Comparison of ENCODE assay signal across 16 cellular contexts in genomic region chr4:24172406-24172805, GRCh38.
DNase-seq lines count a peak whose midpoint lies in the region; ATAC-seq and TF ChIP-seq lines count a peak whose summit lies in the region.
"Had no signal": no experiment of that assay in that cellular context is flagged by ENCODE, and none has a peak within 500 bp of the region (broad histone marks: within the 10 kb centered on the region; RNA-seq: fewer than 3 reads in every experiment).

No MANE protein-coding gene starts in this region.

- no peak overlapping the region for H2AFZ ChIP-seq in IMR-90 (replicated peaks; ENCODE audit: low read length, poor library complexity)

- H4K91ac ChIP-seq in IMR-90 (ENCODE audit: insufficient read depth, low read depth, low read length), result no peak overlapping the region

- H3K36me3 ChIP-seq in IMR-90 (ENCODE audit: control insufficient read depth, insufficient read depth, low read length), result no peaks in the 10 kb centered on the region
- no peaks in the 10 kb centered on the region for H3K36me3 ChIP-seq in esophagus muscularis mucosa

- ATAC-seq in IMR-90 (ENCODE audit: low read depth) (no peak), HG03025 (IDR thresholded peaks at IDR 0.05; ENCODE audit: low FRiP score, unreplicated experiment) (no peak), GM19023 (IDR thresholded peaks at IDR 0.05; ENCODE audit: unreplicated experiment) (no peak)
- ATAC-seq in effector memory CD8-positive, alpha-beta T cell (replicated peaks), result no peak

- no peak overlapping the region for H3K14ac ChIP-seq in IMR-90 (replicated peaks; ENCODE audit: low read depth, low read length)

- no peak overlapping the region for H3K4me2 ChIP-seq in IMR-90 (ENCODE audit: low read depth, low read length)

- no TSS peak for BruUV-seq in IMR-90 (replicated peaks; lab: Mats Ljungman, UMichigan)

- TF ChIP-seq POLR2A in IMR-90 (IDR thresholded peaks at IDR 0.05; ENCODE audit: low read depth, low read length) (no peak), esophagus muscularis mucosa (IDR thresholded peaks at IDR 0.05; ENCODE audit: low read depth) (no peak)

- H2AK9ac ChIP-seq in IMR-90 (replicated peaks; ENCODE audit: low read depth, low read length, poor library complexity), result no peak overlapping the region

- CTCF ChIA-PET in IMR-90 (lab: Yijun Ruan, JAX), result no interaction called here

- H4K5ac ChIP-seq in IMR-90 (ENCODE audit: low read depth, low read length), result no peak overlapping the region

- no peak overlapping the region for H3K4ac ChIP-seq in IMR-90 (ENCODE audit: low read depth, low read length)

- dilution Hi-C loops in IMR-90 (cut with HindIII; ENCODE audit: low sequenced_read_pairs, unreplicated experiment), result no loop called here

- H2AK5ac ChIP-seq in IMR-90 (ENCODE audit: low read depth, low read length), result no peak overlapping the region

- no peak for TF ChIP-seq RAD21 in IMR-90 (IDR thresholded peaks at IDR 0.05; ENCODE audit: low read length)

- H3K56ac ChIP-seq in IMR-90 (ENCODE audit: extremely low read depth, insufficient read depth, low read length), result no peak overlapping the region

- H3K27ac Mint-ChIP-seq in glutamatergic neuron (ENCODE audit: unreplicated experiment) (peak overlapping the region; percentile 7), progenitor cell of endocrine pancreas (peak overlapping the region; percentile 51)
- no peak overlapping the region for H3K27ac Mint-ChIP-seq in effector memory CD8-positive, alpha-beta T cell
- H3K27ac Mint-ChIP-seq: B cell; CD4-positive, alpha-beta T cell; HFFc6; IgD-negative memory B cell had no signal

- H3K27ac ChIP-seq in IMR-90 (ENCODE audit: insufficient read depth, low read length), result no peak overlapping the region
- no peak overlapping the region for H3K27ac ChIP-seq in esophagus muscularis mucosa (replicated peaks in 1 of 4)

- peaks cover 5% of the 10 kb centered on the region for H3K36me3 Mint-ChIP-seq in glutamatergic neuron (ENCODE audit: unreplicated experiment)
- H3K36me3 Mint-ChIP-seq in progenitor cell of endocrine pancreas (ENCODE audit: insufficient read depth), result no peaks in the 10 kb centered on the region
- H3K36me3 Mint-ChIP-seq in effector memory CD8-positive, alpha-beta T cell (ENCODE audit: insufficient read depth), result peaks cover 4% of the 10 kb centered on the region
- H3K36me3 Mint-ChIP-seq: IgD-negative memory B cell had no signal

- DNase-seq in IMR-90 (no peak), NCI-H345 (lab: John Stamatoyannopoulos, UW) (peak; percentile 39), glutamatergic neuron (no peak), progenitor cell of endocrine pancreas (ENCODE audit: low spot score, unreplicated experiment) (no peak), esophagus muscularis mucosa (ENCODE audit: extremely low spot score) (no peak)
- DNase-seq in effector memory CD8-positive, alpha-beta T cell, result no peak
- DNase-seq: C1 segment of cervical spinal cord; Calu3; CD4-positive, alpha-beta T cell; DMS 273 treated with DMSO at 0.1 percent for 48 hours; HCEC 1CT; HFFc6 had no signal

- H3K4me3 ChIP-seq in IMR-90 (ENCODE audit: insufficient read depth, low read depth, low read length) (no peak overlapping the region), esophagus muscularis mucosa (no peak overlapping the region)

- no peak overlapping the region for H4K8ac ChIP-seq in IMR-90 (ENCODE audit: low read depth in 2 of 2, low read length in 2 of 2)

- H4K20me1 ChIP-seq in IMR-90 (ENCODE audit: insufficient read depth, low read length), result no peaks in the 10 kb centered on the region

- TF ChIP-seq EP300 in esophagus muscularis mucosa (IDR thresholded peaks at IDR 0.05), result no peak

- no peaks in the 10 kb centered on the region for H3K9me1 ChIP-seq in IMR-90 (ENCODE audit: insufficient read depth, low read length)

- no peak overlapping the region for H2BK15ac ChIP-seq in IMR-90 (ENCODE audit: low read depth, low read length)

- H3K9me3 Mint-ChIP-seq in glutamatergic neuron (ENCODE audit: unreplicated experiment), result peaks cover 2% of the 10 kb centered on the region
- no peaks in the 10 kb centered on the region for H3K9me3 Mint-ChIP-seq in progenitor cell of endocrine pancreas (ENCODE audit: low read depth)
- H3K9me3 Mint-ChIP-seq in effector memory CD8-positive, alpha-beta T cell, result peaks cover 11 to 30% of the 10 kb centered on the region in 2 donors

- no peak for TF ChIP-seq CTCF in IMR-90 (conservative IDR thresholded peaks at IDR 0.05; ENCODE audit: low read depth, low read length)
- TF ChIP-seq CTCF in glutamatergic neuron (IDR thresholded peaks at IDR 0.05; ENCODE audit: partially characterized antibody, unreplicated experiment), result no peak
- no peak for TF ChIP-seq CTCF in progenitor cell of endocrine pancreas (IDR thresholded peaks at IDR 0.05; ENCODE audit: unreplicated experiment)
- TF ChIP-seq CTCF in esophagus muscularis mucosa (IDR thresholded peaks at IDR 0.05), result no peak

- no peak overlapping the region for H3K4me3 Mint-ChIP-seq in glutamatergic neuron (ENCODE audit: unreplicated experiment)
- H3K4me3 Mint-ChIP-seq in progenitor cell of endocrine pancreas (ENCODE audit: low read depth), result no peak overlapping the region
- H3K4me3 Mint-ChIP-seq in effector memory CD8-positive, alpha-beta T cell, result no peak overlapping the region
- H3K4me3 Mint-ChIP-seq: B cell; CD4-positive, alpha-beta T cell; HFFc6; IgD-negative memory B cell had no signal

- no peaks in the 10 kb centered on the region for H3K79me1 ChIP-seq in IMR-90 (ENCODE audit: low read depth in 1 of 2, low read length in 2 of 2)

- no peak overlapping the region for H3K18ac ChIP-seq in IMR-90 (ENCODE audit: low read depth, low read length)

- H2BK5ac ChIP-seq in IMR-90 (ENCODE audit: low read depth, low read length, poor library complexity, severe bottlenecking), result no peak overlapping the region

- H3K27me3 Mint-ChIP-seq in glutamatergic neuron (ENCODE audit: unreplicated experiment) (no peaks in the 10 kb centered on the region), progenitor cell of endocrine pancreas (no peaks in the 10 kb centered on the region)
- no peaks in the 10 kb centered on the region for H3K27me3 Mint-ChIP-seq in effector memory CD8-positive, alpha-beta T cell
- H3K27me3 Mint-ChIP-seq: B cell; CD4-positive, alpha-beta T cell had no signal

- H2BK120ac ChIP-seq in IMR-90 (ENCODE audit: low read depth, low read length), result no peak overlapping the region

- whole genome bisulfite sequencing in IMR-90 (ENCODE audit: extremely low coverage in 2 of 2, insufficient read length in 1 of 2), 2 experiments, result no CpG with 5 or more reads among the region's 4 CpGs
- WGBS in esophagus muscularis mucosa, result 89% methylated on average over 4 of the region's 4 CpGs

- H3K4me1 Mint-ChIP-seq in glutamatergic neuron (ENCODE audit: low read depth, unreplicated experiment) (peaks cover 10% of the 10 kb centered on the region), progenitor cell of endocrine pancreas (ENCODE audit: low read depth) (peaks cover 6% of the 10 kb centered on the region)
- no peaks in the 10 kb centered on the region for H3K4me1 Mint-ChIP-seq in effector memory CD8-positive, alpha-beta T cell (ENCODE audit: low read depth in 2 of 2)
- H3K4me1 Mint-ChIP-seq: B cell had no signal

- H3K9ac ChIP-seq in IMR-90 (ENCODE audit: low read depth, low read length), result no peak overlapping the region

- H3K9me3 ChIP-seq in IMR-90 (ENCODE audit: control insufficient read depth, insufficient read depth, low read length) (no peaks in the 10 kb centered on the region), esophagus muscularis mucosa (no peaks in the 10 kb centered on the region)

- in situ Hi-C loops in IMR-90 (cut with MboI; ENCODE audit: low sequenced_read_pairs), result no loop called here

- no peak overlapping the region for H3K23ac ChIP-seq in IMR-90 (ENCODE audit: low read depth, low read length)

- POLR2A ChIA-PET in IMR-90 (lab: Charles Lee; ENCODE audit: unreplicated experiment), result no interaction called here

- H2BK20ac ChIP-seq in IMR-90 (ENCODE audit: low read depth, low read length), result no peak overlapping the region

- intact Hi-C loops in IMR-90 (cut with micrococcal nuclease) (no loop called here), esophagus muscularis mucosa (cut with DNase I) (no loop called here)

- H3K4me1 ChIP-seq in IMR-90 (ENCODE audit: control insufficient read depth, insufficient read depth, low read length) (no peaks in the 10 kb centered on the region), esophagus muscularis mucosa (no peaks in the 10 kb centered on the region)

- H3K27me3 ChIP-seq in IMR-90 (ENCODE audit: control insufficient read depth, insufficient read depth, low read length) (no peaks in the 10 kb centered on the region; the same call in 1 of the 2 replicates), esophagus muscularis mucosa (no peaks in the 10 kb centered on the region)

TF ChIP-seq in IMR-90, 13 proteins besides CTCF, POLR2A, EP300 and RAD21:
- TF ChIP-seq RFX5 (IDR thresholded peaks at IDR 0.05; ENCODE audit: low read depth, low read length) (no peak), MAFK (IDR thresholded peaks at IDR 0.05; ENCODE audit: low read depth, low read length) (peak; percentile 33; the same call in 1 of the 2 replicates), SMC3 (IDR thresholded peaks at IDR 0.05; ENCODE audit: low read depth, low read length) (no peak)

Comparison
In these comparisons a context has a peak if more than half of its experiments do, and no peak if none do; other contexts are left out.
1. H3K27ac Mint-ChIP-seq: peak in glutamatergic neuron (single experiment) and progenitor cell of endocrine pancreas (single experiment); none in effector memory CD8-positive, alpha-beta T cell (0 of 2).